Comparison of ENCODE assay signal across 3 cellular contexts in genomic region chr18:47547539-47548202, GRCh38.
"Had no signal": no experiment of that assay in that cellular context is flagged by ENCODE, and none has a peak within 500 bp of the region (broad histone marks: within the 10 kb centered on the region; RNA-seq: fewer than 3 reads in every experiment).

No MANE protein-coding gene starts in this region.

- ATAC-seq: GM12878 had no signal

- DNase-seq: GDM1, GF-D8 had no signal

- H3K4me3 ChIP-seq: GM12878 had no signal
